In the genomic region with DNA sequence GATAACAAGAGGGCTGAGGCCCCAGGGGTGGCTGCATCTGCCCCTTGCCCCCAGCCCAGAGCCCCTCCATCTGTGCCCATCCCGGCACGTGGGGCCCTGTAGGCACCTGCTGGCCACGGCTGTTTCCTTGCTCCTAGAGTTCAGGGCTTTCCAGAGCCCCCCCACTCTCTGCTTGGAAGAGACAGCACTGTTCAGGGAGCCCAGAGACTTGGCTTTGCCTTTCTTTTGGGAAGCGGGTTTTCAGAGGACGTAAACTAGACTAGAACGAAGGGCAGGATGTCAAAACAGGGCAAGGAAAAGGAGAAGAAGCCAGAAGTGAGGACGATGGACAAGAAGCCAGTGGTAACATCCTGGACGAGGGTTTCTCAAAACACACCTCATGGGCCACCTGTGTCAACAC, we compare ENCODE assay signal across 28 cellular contexts.
"Had no signal": no experiment of that assay in that cellular context is flagged by ENCODE, and none has a peak within 500 bp of the region (broad histone marks: within the 10 kb centered on the region; RNA-seq: fewer than 3 reads in every experiment).

No MANE protein-coding gene starts in this region.

- DNase-seq: effector CD8-positive, alpha-beta T cell; endodermal cell; foreskin fibroblast; gastrocnemius medialis; heart left ventricle; kidney; natural killer cell; nucleus accumbens; stimulated activated CD4-positive, alpha-beta T cell treated with anti-CD3 and anti-CD28 coated beads, Interleukin-12 subunit alpha, Interleukin-12 subunit beta, amount 100 ng/mL, for 4 hours; stimulated activated CD4-positive, alpha-beta T cell treated with anti-CD3 and anti-CD28 coated beads, Interleukin-1b, Interleukin-23, amount 100 ng/mL, for 48 hours; stimulated activated CD4-positive, alpha-beta T cell treated with anti-CD3 and anti-CD28 coated beads, Interleukin-4, amount 100 ng/mL, for 1 hour; stimulated activated CD8-positive, alpha-beta memory T cell treated with anti-CD3 and anti-CD28 coated beads, Interleukin-4, amount 100 ng/mL, for 48 hours; stimulated activated naive CD4-positive, alpha-beta T cell treated with Interleukin-2 at 50 U/mL for 16 hours; stomach; thyroid gland; trophoblast cell had no signal

- H3K4me3 ChIP-seq: gastrocnemius medialis, heart left ventricle, hepatocyte, lung, prostate gland, right atrium auricular region, smooth muscle cell, stomach, thyroid gland, vagina had no signal

- H3K9me3 ChIP-seq: prostate gland, thyroid gland, vagina had no signal

- ATAC-seq: esophagus mucosa, gastrocnemius medialis, heart left ventricle, left lobe of liver, natural killer cell, sciatic nerve had no signal

- H3K27ac ChIP-seq: epithelial cell of prostate, gastrocnemius medialis, heart left ventricle, hepatocyte, prostate gland, right atrium auricular region, stomach, thyroid gland, vagina had no signal

- H3K27ac Mint-ChIP-seq: endodermal cell, memory B cell, natural killer cell had no signal

- H3K27me3 ChIP-seq: thyroid gland, vagina had no signal

- H3K36me3 ChIP-seq: gastrocnemius medialis, heart left ventricle, prostate gland, right atrium auricular region, stomach, thyroid gland, vagina had no signal

- H3K9me3 Mint-ChIP-seq: neural crest cell had no signal

- H3K4me3 Mint-ChIP-seq: endodermal cell, memory B cell, natural killer cell, neural crest cell had no signal

- H3K36me3 Mint-ChIP-seq: memory B cell, natural killer cell had no signal
